20 cellular contexts compared by ENCODE assay signal in the genomic region with DNA sequence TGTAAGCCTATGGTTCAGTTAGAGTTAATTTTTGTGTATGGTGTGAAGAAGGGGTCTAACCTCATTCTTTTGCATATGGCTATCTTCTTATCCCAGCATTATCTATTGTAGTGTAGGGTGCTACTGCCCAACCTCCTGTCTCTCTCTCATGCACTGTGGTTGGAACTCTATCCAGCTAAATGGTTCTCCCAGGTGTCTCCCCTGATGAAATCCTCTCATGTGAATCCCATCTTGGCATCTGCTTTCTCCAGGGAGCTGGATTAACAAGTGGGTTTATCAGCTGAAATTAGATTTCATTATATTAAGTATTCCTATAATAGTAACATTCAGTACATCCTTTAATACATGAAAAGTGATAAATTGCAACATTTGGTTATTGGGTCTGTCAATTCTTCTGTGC.
DNase-seq lines count a peak whose midpoint lies in the region; ATAC-seq and TF ChIP-seq lines count a peak whose summit lies in the region.
"Had no signal": no experiment of that assay in that cellular context is flagged by ENCODE, and none has a peak within 500 bp of the region (broad histone marks: within the 10 kb centered on the region; RNA-seq: fewer than 3 reads in every experiment).

No MANE protein-coding gene starts in this region.

- H3K4me3 Mint-ChIP-seq in nephron: no peak overlapping the region
- H3K4me3 Mint-ChIP-seq: B cell; CD4-positive, alpha-beta T cell; CD8-positive, alpha-beta T cell had no signal

- TF ChIP-seq CTCF in nephron (IDR thresholded peaks at IDR 0.05; ENCODE audit: unreplicated experiment in 3 of 3): no peak

- DNase-seq in D341Med (ENCODE audit: low spot score) (peak; percentile 60), NCI-H82 treated with DMSO at 0.1 percent for 48 hours (lab: John Stamatoyannopoulos, UW; ENCODE audit: unreplicated experiment) (peak; percentile 83), NOMO-1 (lab: John Stamatoyannopoulos, UW; ENCODE audit: unreplicated experiment in 2 of 2) (no peak)
- DNase-seq: AML-193; Caco-2; Calu3; CD4-positive, alpha-beta T cell; CD8-positive, alpha-beta T cell; DMS 273 treated with DMSO at 0.1 percent for 48 hours; DMS153; DMS53; DMS79; DND-41; EL; GDM1 had no signal

- H3K4me1 Mint-ChIP-seq in nephron: peaks cover 60% of the 10 kb centered on the region
- H3K4me1 Mint-ChIP-seq: B cell had no signal

- H3K27me3 Mint-ChIP-seq in nephron (ENCODE audit: low read depth): no peaks in the 10 kb centered on the region

- no peak for ATAC-seq in HG02973 (IDR thresholded peaks at IDR 0.05; ENCODE audit: unreplicated experiment)
- ATAC-seq: A549; CD8-positive, alpha-beta T cell; GM12878 had no signal

- peak overlapping the region in 2 of 3 experiments; percentile 76 to 77 for H3K27ac Mint-ChIP-seq in nephron
- H3K27ac Mint-ChIP-seq: B cell; CD4-positive, alpha-beta T cell; CD8-positive, alpha-beta T cell had no signal

- no peaks in the 10 kb centered on the region for H3K9me3 Mint-ChIP-seq in nephron
- H3K9me3 Mint-ChIP-seq: CD4-positive, alpha-beta T cell; CD8-positive, alpha-beta T cell had no signal

- no peaks in the 10 kb centered on the region for H3K36me3 Mint-ChIP-seq in nephron (ENCODE audit: low read depth)
- H3K36me3 Mint-ChIP-seq: CD8-positive, alpha-beta T cell had no signal

Comparison
In these comparisons a context has a peak if more than half of its experiments do, and no peak if none do; other contexts are left out.
1. DNase-seq: peak in D341Med (single experiment) and NCI-H82 treated with DMSO at 0.1 percent for 48 hours (single experiment); none in NOMO-1 (0 of 2).